In the genomic region with DNA sequence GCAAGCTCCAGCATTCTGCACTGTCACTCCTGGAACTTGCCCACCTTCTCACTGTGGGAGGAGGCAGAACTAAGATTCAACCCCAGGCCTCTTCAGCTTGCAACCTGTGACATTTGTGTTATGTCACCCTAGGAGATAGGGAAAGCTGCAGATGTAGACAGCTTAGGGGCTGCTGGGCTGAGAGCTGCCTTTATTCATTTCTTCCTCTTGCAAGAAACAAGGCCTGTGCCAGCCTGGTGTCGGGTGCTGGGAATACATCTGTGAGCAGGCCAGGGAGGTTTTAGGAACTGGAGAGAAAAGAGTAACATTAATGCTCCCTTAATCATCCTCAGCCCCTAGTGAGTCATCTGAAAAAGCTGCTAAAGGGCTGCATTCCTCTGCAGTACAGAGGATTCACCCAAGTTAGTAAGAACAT, we compare ENCODE assay signal across 9 cellular contexts.
DNase-seq lines count a peak whose midpoint lies in the region; ATAC-seq and TF ChIP-seq lines count a peak whose summit lies in the region.
"Had no signal": no experiment of that assay in that cellular context is flagged by ENCODE, and none has a peak within 500 bp of the region (broad histone marks: within the 10 kb centered on the region; RNA-seq: fewer than 3 reads in every experiment).

No MANE protein-coding gene starts in this region.

- TF ChIP-seq CTCF in breast epithelium (IDR thresholded peaks at IDR 0.05), result no peak
- no peak for TF ChIP-seq CTCF in suprapubic skin (IDR thresholded peaks at IDR 0.05)

- TF ChIP-seq POLR2A in breast epithelium (IDR thresholded peaks at IDR 0.05) (no peak), suprapubic skin (IDR thresholded peaks at IDR 0.05) (no peak)

- H3K9me3 ChIP-seq in breast epithelium (no peaks in the 10 kb centered on the region), suprapubic skin (no peaks in the 10 kb centered on the region)

- WGBS in suprapubic skin, result 0% methylated on average over 1 of the region's 1 CpG

- DNase-seq in HS-27A (ENCODE audit: low read depth), result peak; percentile 66
- DNase-seq in breast epithelium (ENCODE audit: low spot score in 2 of 2), result no peak
- peak; percentile 93 for DNase-seq in iris pigment epithelial cell (ENCODE audit: low read depth)
- no peak for DNase-seq in suprapubic skin (ENCODE audit: low spot score in 2 of 2)
- DNase-seq in NOMO-1 treated with dmso at 0.1 percent for 144 hours (lab: John Stamatoyannopoulos, UW; ENCODE audit: unreplicated experiment), result no peak
- DNase-seq in SIG-M5 (lab: John Stamatoyannopoulos, UW), result no peak
- DNase-seq in effector CD4-positive, alpha-beta T cell, result no peak
- DNase-seq: activated CD4-positive, alpha-beta T cell treated with anti-CD3 and anti-CD28 coated beads for 4 hours had no signal

- no peaks in the 10 kb centered on the region for H3K36me3 ChIP-seq in breast epithelium
- no peaks in the 10 kb centered on the region for H3K36me3 ChIP-seq in suprapubic skin

- intact Hi-C loops in breast epithelium (cut with DNase I; ENCODE audit: low total_unique reads), result no loop called here

- ATAC-seq in GM19452 (IDR thresholded peaks at IDR 0.05; ENCODE audit: unreplicated experiment), result no peak

- H3K4me1 ChIP-seq in breast epithelium, result no peaks in the 10 kb centered on the region
- peaks cover 30% of the 10 kb centered on the region for H3K4me1 ChIP-seq in suprapubic skin

- H3K4me3 ChIP-seq in breast epithelium, result no peak overlapping the region
- no peak overlapping the region for H3K4me3 ChIP-seq in suprapubic skin

- H3K27me3 ChIP-seq in breast epithelium, result no peaks in the 10 kb centered on the region
- no peaks in the 10 kb centered on the region for H3K27me3 ChIP-seq in suprapubic skin

- H3K27ac ChIP-seq in breast epithelium, result peak overlapping the region; percentile 11 to 80
- H3K27ac ChIP-seq in suprapubic skin, result peak overlapping the region; percentile 59

- no peak for TF ChIP-seq EP300 in suprapubic skin (IDR thresholded peaks at IDR 0.05)

Comparison
In these comparisons a context has a peak if more than half of its experiments do, and no peak if none do; other contexts are left out.
1. DNase-seq: peak in HS-27A (single experiment) and iris pigment epithelial cell (single experiment); none in breast epithelium (0 of 2), suprapubic skin (0 of 2), NOMO-1 treated with dmso at 0.1 percent for 144 hours (single experiment), SIG-M5 (single experiment) and effector CD4-positive, alpha-beta T cell (single experiment).